Comparison of ENCODE assay signal across 30 cellular contexts in genomic region chr2:157930728-157931127, GRCh38.
"Had no signal": no experiment of that assay in that cellular context is flagged by ENCODE, and none has a peak within 500 bp of the region (broad histone marks: within the 10 kb centered on the region; RNA-seq: fewer than 3 reads in every experiment).

No MANE protein-coding gene starts in this region.

- H3K4me3 ChIP-seq: adrenal gland, body of pancreas, colonic mucosa had no signal

- H3K27ac ChIP-seq: adrenal gland, body of pancreas, colonic mucosa, epithelial cell of prostate had no signal

- FAIRE-seq: endometrium, endothelial cell of umbilical vein, frontal cortex had no signal

- DNase-seq: activated CD4-positive, alpha-beta memory T cell treated with anti-CD3 and anti-CD28 coated beads for 36 hours; activated CD4-positive, alpha-beta T cell treated with anti-CD3 and anti-CD28 coated beads for 36 hours; activated CD4-positive, alpha-beta T cell treated with anti-CD3 and anti-CD28 coated beads, Interleukin-2, amount 10 ng/mL, durations not matched to agents 24 days and 14 days; activated CD4-positive, CD25-positive, alpha-beta regulatory T cell; activated CD4-positive, CD25-positive, alpha-beta regulatory T cell treated with anti-CD3 and anti-CD28 coated beads, Interleukin-2, amount 50 U/mL, for 72 hours; activated CD8-positive, alpha-beta memory T cell treated with anti-CD3 and anti-CD28 coated beads, Interleukin-2, amount 10 ng/mL, durations not matched to agents 7 days and 5 days; activated CD8-positive, alpha-beta memory T cell treated with anti-CD3 and anti-CD28 coated beads, Interleukin-2, amount 50 U/mL, for 4 hours; activated CD8-positive, alpha-beta T cell treated with anti-CD3 and anti-CD28 coated beads, Interleukin-2, amount 10 ng/mL, durations not matched to agents 7 days and 5 days; activated effector memory CD4-positive, alpha-beta T cell treated with anti-CD3 and anti-CD28 coated beads, Interleukin-2, amount 50 U/mL, for 16 hours; activated naive CD4-positive, alpha-beta T cell treated with anti-CD3 and anti-CD28 coated beads for 36 hours; activated naive CD8-positive, alpha-beta T cell treated with anti-CD3 and anti-CD28 coated beads for 36 hours; activated naive CD8-positive, alpha-beta T cell treated with anti-CD3 and anti-CD28 coated beads, Interleukin-2, amount 50 U/mL, for 24 hours; activated T-cell treated with anti-CD3 and anti-CD28 coated beads, Interleukin-2, amount 50 U/mL, for 1 hour; activated T-cell treated with anti-CD3 and anti-CD28 coated beads, Interleukin-2, amount 50 U/mL, for 48 hours; adrenal gland; amygdala; aorta; body of pancreas; central memory CD4-positive, alpha-beta T cell; cerebellar nuclear complex; colonic mucosa; effector CD8-positive, alpha-beta T cell; foreskin fibroblast; T-helper 1 cell; T-helper 17 cell; T1000 had no signal

- ATAC-seq: activated CD4-positive, alpha-beta T cell treated with anti-CD3 and anti-CD28 coated beads for 36 hours; activated CD8-positive, alpha-beta memory T cell treated with anti-CD3 and anti-CD28 coated beads, Interleukin-2, amount 10 ng/mL, durations not matched to agents 7 days and 5 days; activated CD8-positive, alpha-beta T cell treated with anti-CD3 and anti-CD28 coated beads, Interleukin-2, amount 10 ng/mL, durations not matched to agents 7 days and 5 days; activated naive CD8-positive, alpha-beta T cell treated with anti-CD3 and anti-CD28 coated beads, Interleukin-2, amount 50 U/mL, for 24 hours; body of pancreas; T-helper 17 cell had no signal

- H3K9me3 ChIP-seq: adrenal gland, body of pancreas, colonic mucosa had no signal

- H3K4me1 ChIP-seq: adrenal gland, body of pancreas, colonic mucosa had no signal

- H3K36me3 ChIP-seq: adrenal gland, colonic mucosa had no signal

- H3K27me3 ChIP-seq: body of pancreas, colonic mucosa had no signal
